Comparison of ENCODE assay signal across 1 cellular context in genomic region chr20:62220666-62221568, GRCh38.
TF ChIP-seq lines count a peak whose summit lies in the region.

No MANE protein-coding gene starts in this region.

TF ChIP-seq in WTC11, 78 proteins besides CTCF, POLR2A, EP300 and RAD21 (continued from another document):
- TF ChIP-seq, protein P1, sequence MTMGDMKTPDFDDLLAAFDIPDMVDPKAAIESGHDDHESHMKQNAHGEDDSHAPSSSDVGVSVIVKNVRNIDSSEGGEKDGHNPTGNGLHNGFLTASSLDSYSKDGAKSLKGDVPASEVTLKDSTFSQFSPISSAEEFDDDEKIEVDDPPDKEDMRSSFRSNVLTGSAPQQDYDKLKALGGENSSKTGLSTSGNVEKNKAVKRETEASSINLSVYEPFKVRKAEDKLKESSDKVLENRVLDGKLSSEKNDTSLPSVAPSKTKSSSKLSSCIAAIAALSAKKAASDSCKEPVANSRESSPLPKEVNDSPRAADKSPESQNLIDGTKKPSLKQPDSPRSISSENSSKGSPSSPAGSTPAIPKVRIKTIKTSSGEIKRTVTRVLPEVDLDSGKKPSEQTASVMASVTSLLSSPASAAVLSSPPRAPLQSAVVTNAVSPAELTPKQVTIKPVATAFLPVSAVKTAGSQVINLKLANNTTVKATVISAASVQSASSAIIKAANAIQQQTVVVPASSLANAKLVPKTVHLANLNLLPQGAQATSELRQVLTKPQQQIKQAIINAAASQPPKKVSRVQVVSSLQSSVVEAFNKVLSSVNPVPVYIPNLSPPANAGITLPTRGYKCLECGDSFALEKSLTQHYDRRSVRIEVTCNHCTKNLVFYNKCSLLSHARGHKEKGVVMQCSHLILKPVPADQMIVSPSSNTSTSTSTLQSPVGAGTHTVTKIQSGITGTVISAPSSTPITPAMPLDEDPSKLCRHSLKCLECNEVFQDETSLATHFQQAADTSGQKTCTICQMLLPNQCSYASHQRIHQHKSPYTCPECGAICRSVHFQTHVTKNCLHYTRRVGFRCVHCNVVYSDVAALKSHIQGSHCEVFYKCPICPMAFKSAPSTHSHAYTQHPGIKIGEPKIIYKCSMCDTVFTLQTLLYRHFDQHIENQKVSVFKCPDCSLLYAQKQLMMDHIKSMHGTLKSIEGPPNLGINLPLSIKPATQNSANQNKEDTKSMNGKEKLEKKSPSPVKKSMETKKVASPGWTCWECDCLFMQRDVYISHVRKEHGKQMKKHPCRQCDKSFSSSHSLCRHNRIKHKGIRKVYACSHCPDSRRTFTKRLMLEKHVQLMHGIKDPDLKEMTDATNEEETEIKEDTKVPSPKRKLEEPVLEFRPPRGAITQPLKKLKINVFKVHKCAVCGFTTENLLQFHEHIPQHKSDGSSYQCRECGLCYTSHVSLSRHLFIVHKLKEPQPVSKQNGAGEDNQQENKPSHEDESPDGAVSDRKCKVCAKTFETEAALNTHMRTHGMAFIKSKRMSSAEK (CRISPR knock-in tag; IDR thresholded peaks at IDR 0.05; ENCODE audit: borderline replicate concordance), result no peak
- TF ChIP-seq CDX4 (CRISPR knock-in tag; IDR thresholded peaks at IDR 0.05; ENCODE audit: borderline replicate concordance) (no peak), MAX (CRISPR knock-in tag; IDR thresholded peaks at IDR 0.05) (no peak), AFF4 (CRISPR knock-in tag; IDR thresholded peaks at IDR 0.05; ENCODE audit: borderline replicate concordance) (no peak), ZNF317 (CRISPR knock-in tag; IDR thresholded peaks at IDR 0.05; ENCODE audit: borderline replicate concordance, low read depth) (no peak)
- TF ChIP-seq, protein P2, sequence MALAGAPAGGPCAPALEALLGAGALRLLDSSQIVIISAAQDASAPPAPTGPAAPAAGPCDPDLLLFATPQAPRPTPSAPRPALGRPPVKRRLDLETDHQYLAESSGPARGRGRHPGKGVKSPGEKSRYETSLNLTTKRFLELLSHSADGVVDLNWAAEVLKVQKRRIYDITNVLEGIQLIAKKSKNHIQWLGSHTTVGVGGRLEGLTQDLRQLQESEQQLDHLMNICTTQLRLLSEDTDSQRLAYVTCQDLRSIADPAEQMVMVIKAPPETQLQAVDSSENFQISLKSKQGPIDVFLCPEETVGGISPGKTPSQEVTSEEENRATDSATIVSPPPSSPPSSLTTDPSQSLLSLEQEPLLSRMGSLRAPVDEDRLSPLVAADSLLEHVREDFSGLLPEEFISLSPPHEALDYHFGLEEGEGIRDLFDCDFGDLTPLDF (CRISPR knock-in tag; IDR thresholded peaks at IDR 0.05), result no peak
